Comparison of ENCODE assay signal across 18 cellular contexts in the genomic region with DNA sequence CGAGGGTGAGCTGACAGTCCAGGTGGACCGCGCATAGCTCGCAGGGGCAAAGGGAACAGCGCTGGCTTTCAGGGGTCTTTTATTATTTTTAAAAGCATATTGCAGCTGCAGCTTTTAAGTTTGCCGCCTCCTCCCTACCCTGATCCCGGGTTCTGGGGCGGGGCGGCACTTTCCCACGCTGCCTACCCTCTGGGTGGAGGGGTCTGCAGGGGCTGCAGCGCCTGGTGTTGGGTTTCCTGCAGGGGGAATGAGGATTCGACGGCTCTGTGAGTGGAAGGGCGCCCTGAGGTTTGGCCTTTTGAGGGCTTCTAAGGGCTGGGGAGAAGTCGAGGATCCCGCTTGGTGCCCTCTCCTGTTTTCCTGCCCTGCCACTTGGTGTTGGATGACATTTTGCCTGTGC.
A peak's percentile ranks its signal among the peaks of the same experiment; 100 is the strongest.
DNase-seq lines count a peak whose midpoint lies in the region; ATAC-seq, FAIRE-seq and TF ChIP-seq lines count a peak whose summit lies in the region.
"Had no signal": no experiment of that assay in that cellular context is flagged by ENCODE, and none has a peak within 500 bp of the region (broad histone marks: within the 10 kb centered on the region; RNA-seq: fewer than 3 reads in every experiment).

No MANE protein-coding gene starts in this region.

- H4K8ac ChIP-seq in neuronal stem cell (ENCODE audit: low read depth, low read length) = no peak overlapping the region

- H2BK12ac ChIP-seq in neuronal stem cell (ENCODE audit: low read length) = no peak overlapping the region

- H3K9me3 ChIP-seq in neuronal stem cell (replicated peaks in 1 of 2; ENCODE audit: control insufficient read depth in 2 of 2, insufficient read depth in 1 of 2, low read depth in 1 of 2, low read length in 2 of 2) (no peaks in the 10 kb centered on the region), pancreas (no peaks in the 10 kb centered on the region)
- H3K9me3 ChIP-seq: spleen had no signal

- H3K4me3 Mint-ChIP-seq in activated CD4-positive, alpha-beta memory T cell treated with anti-CD3 and anti-CD28 coated beads, Interleukin-2, amount 10 ng/mL, durations not matched to agents 7 days and 5 days = peak overlapping the region; percentile 30

- H3K27me3 ChIP-seq in neuronal stem cell (ENCODE audit: control insufficient read depth in 3 of 3, insufficient read depth in 3 of 3, low read depth in 1 of 3, low read length in 3 of 3) (peaks cover 0 to 26% (median 5%) of the 10 kb centered on the region in 3 experiments), pancreas (peaks cover 0 to 4% (median 2%) of the 10 kb centered on the region in 4 donors)

- no peak overlapping the region for H2AFZ ChIP-seq in neuronal stem cell (ENCODE audit: low read length)
- H2AFZ ChIP-seq: parathyroid adenoma had no signal

- CTCF ChIA-PET in activated CD4-positive, alpha-beta memory T cell treated with anti-CD3 and anti-CD28 coated beads, Interleukin-2, amount 10 ng/mL, durations not matched to agents 7 days and 5 days (lab: Charles Lee) = no interaction called here

- H2BK15ac ChIP-seq in neuronal stem cell (ENCODE audit: low read length) = no peak overlapping the region

- DNase-seq in NCI-H748 (lab: John Stamatoyannopoulos, UW; ENCODE audit: unreplicated experiment) (peak; percentile 36), NCI-H748 treated with DMSO at 0.1 percent for 48 hours (lab: John Stamatoyannopoulos, UW) (no peak), epithelial cell of proximal tubule (ENCODE audit: low read depth) (no peak), neuronal stem cell (ENCODE audit: low spot score) (no peak), pancreas (no peak)
- DNase-seq in activated CD4-positive, alpha-beta memory T cell treated with anti-CD3 and anti-CD28 coated beads, Interleukin-2, amount 10 ng/mL, durations not matched to agents 7 days and 5 days = no peak
- DNase-seq: C1 segment of cervical spinal cord, DMS79, GOT3, NCI-H1930, NCI-H774, RPMI8226, spleen had no signal

- intact Hi-C loops in pancreas (cut with DNase I) = no loop called here

- H3K4me3 ChIP-seq in epithelial cell of proximal tubule (ENCODE audit: low read depth, low read length) (peak overlapping the region; percentile 19), neuronal stem cell (ENCODE audit: low read length in 2 of 2) (no peak overlapping the region), pancreas (no peak overlapping the region)

- no peak for TF ChIP-seq CTCF in epithelial cell of proximal tubule (conservative IDR thresholded peaks at IDR 0.05; ENCODE audit: low read depth, low read length)
- no peak for TF ChIP-seq CTCF in pancreas (IDR thresholded peaks at IDR 0.05)

- WGBS in neuronal stem cell (ENCODE audit: extremely low coverage in 2 of 2, insufficient read length in 2 of 2, insufficient replicate concordance in 1 of 2), 2 donors = no CpG with 5 or more reads among the region's 16 CpGs
- 60 to 66% methylated on average over 16 of the region's 16 CpGs for WGBS in pancreas, 2 donors

- FAIRE-seq in pancreas (lab: Jason Lieb, UNC) = no peak
- FAIRE-seq: bronchial epithelial cell had no signal

- H2BK5ac ChIP-seq in neuronal stem cell (ENCODE audit: low read length) = no peak overlapping the region

- no peak for ATAC-seq in pancreas
- ATAC-seq in HG02678 (IDR thresholded peaks at IDR 0.05; ENCODE audit: unreplicated experiment) = no peak
- no peak for ATAC-seq in GM18909 (IDR thresholded peaks at IDR 0.05; ENCODE audit: poor library complexity, unreplicated experiment)

- peaks cover 7% of the 10 kb centered on the region for H3K27me3 Mint-ChIP-seq in activated CD4-positive, alpha-beta memory T cell treated with anti-CD3 and anti-CD28 coated beads, Interleukin-2, amount 10 ng/mL, durations not matched to agents 7 days and 5 days

- H3K4me1 Mint-ChIP-seq in activated CD4-positive, alpha-beta memory T cell treated with anti-CD3 and anti-CD28 coated beads, Interleukin-2, amount 10 ng/mL, durations not matched to agents 7 days and 5 days = peaks cover 26% of the 10 kb centered on the region

- H3K36me3 ChIP-seq in neuronal stem cell (replicated peaks in 1 of 2; ENCODE audit: control insufficient read depth in 2 of 2, insufficient read depth in 2 of 2, low read length in 2 of 2) (no peaks in the 10 kb centered on the region), pancreas (no peaks in the 10 kb centered on the region)
- H3K36me3 ChIP-seq: spleen had no signal

- H3K4me2 ChIP-seq in neuronal stem cell (ENCODE audit: insufficient read depth, low read length, poor library complexity, severe bottlenecking) = peak overlapping the region; percentile 33

- no peak overlapping the region for H3K4ac ChIP-seq in neuronal stem cell (ENCODE audit: low read length)

- no peak overlapping the region for H3K18ac ChIP-seq in neuronal stem cell (ENCODE audit: low read length)

- no peak overlapping the region for H2BK120ac ChIP-seq in neuronal stem cell (ENCODE audit: low read depth, low read length)

- no peak overlapping the region for H4K91ac ChIP-seq in neuronal stem cell (ENCODE audit: low read depth, low read length, poor library complexity)

- H3K9ac ChIP-seq in neuronal stem cell (ENCODE audit: low read depth, low read length, poor library complexity) = no peak overlapping the region
- H3K9ac ChIP-seq: parathyroid adenoma had no signal

- POLR2A ChIA-PET in activated CD4-positive, alpha-beta memory T cell treated with anti-CD3 and anti-CD28 coated beads, Interleukin-2, amount 10 ng/mL, durations not matched to agents 7 days and 5 days (lab: Charles Lee) = no interaction called here

- no peaks in the 10 kb centered on the region for H3K36me3 Mint-ChIP-seq in activated CD4-positive, alpha-beta memory T cell treated with anti-CD3 and anti-CD28 coated beads, Interleukin-2, amount 10 ng/mL, durations not matched to agents 7 days and 5 days (ENCODE audit: low read depth)

- H3K4me1 ChIP-seq in neuronal stem cell (ENCODE audit: control insufficient read depth in 2 of 2, insufficient read depth in 1 of 2, low read depth in 1 of 2, low read length in 2 of 2) = peaks cover 2 to 4% of the 10 kb centered on the region in 2 donors
- H3K4me1 ChIP-seq in pancreas = no peaks in the 10 kb centered on the region
- H3K4me1 ChIP-seq: parathyroid adenoma had no signal

- H3K27ac ChIP-seq in neuronal stem cell (replicated peaks; ENCODE audit: low read length) (no peak overlapping the region), pancreas (no peak overlapping the region)
- H3K27ac ChIP-seq: 22Rv1, parathyroid adenoma, spleen had no signal

- H3K14ac ChIP-seq in neuronal stem cell (ENCODE audit: low read length) = no peak overlapping the region

- H3K9me3 Mint-ChIP-seq in activated CD4-positive, alpha-beta memory T cell treated with anti-CD3 and anti-CD28 coated beads, Interleukin-2, amount 10 ng/mL, durations not matched to agents 7 days and 5 days = no peaks in the 10 kb centered on the region

- H2AK5ac ChIP-seq in neuronal stem cell (ENCODE audit: low read depth, low read length) = no peak overlapping the region

- no peak overlapping the region for H3K23ac ChIP-seq in neuronal stem cell (ENCODE audit: low read depth, low read length, poor library complexity)

- H3K79me1 ChIP-seq in neuronal stem cell (ENCODE audit: low read depth, low read length) = no peaks in the 10 kb centered on the region

- no peak overlapping the region for H3K27ac Mint-ChIP-seq in activated CD4-positive, alpha-beta memory T cell treated with anti-CD3 and anti-CD28 coated beads, Interleukin-2, amount 10 ng/mL, durations not matched to agents 7 days and 5 days
